ENCODE assay signal across 1 cellular context in the genomic region with DNA sequence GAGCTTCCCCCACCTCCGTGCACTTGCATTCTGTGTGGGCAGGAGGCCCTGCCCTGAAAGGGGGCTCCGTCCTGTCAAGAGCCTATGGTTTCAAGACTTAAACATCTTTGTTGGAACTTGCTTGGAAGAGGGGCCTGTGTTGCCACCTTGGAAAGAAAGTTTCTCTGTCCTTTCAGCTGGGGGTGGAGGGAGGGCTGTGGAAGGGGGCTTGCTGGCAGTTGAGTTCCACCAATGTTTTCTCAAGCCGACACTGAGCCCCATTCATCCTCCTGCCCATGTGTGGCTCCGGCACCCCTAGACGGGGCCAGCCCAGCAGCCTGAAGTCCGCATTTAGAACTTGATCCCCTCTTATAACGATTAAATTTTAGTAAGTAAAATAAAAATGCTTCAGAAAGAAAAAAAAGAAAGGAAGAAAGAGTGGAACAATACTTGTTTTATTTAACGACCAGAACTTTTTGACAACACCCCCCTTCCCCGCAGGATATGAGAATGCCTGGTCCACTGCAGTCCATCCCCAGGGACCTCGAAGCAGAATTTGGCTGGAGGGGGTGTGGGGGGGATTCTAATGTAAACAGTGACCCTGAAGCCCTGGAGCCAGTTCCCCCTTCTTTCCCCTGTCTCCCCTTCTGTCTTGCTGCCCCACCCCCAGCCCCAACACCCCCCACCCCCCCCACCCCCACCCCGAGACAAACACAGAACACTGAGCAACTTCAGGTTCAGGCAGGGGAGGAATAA.
TF ChIP-seq lines count a peak whose summit lies in the region.

No MANE protein-coding gene starts in this region.

TF ChIP-seq in HepG2, 621 proteins besides CTCF, POLR2A, EP300 and RAD21:
- TF ChIP-seq, protein P1, sequence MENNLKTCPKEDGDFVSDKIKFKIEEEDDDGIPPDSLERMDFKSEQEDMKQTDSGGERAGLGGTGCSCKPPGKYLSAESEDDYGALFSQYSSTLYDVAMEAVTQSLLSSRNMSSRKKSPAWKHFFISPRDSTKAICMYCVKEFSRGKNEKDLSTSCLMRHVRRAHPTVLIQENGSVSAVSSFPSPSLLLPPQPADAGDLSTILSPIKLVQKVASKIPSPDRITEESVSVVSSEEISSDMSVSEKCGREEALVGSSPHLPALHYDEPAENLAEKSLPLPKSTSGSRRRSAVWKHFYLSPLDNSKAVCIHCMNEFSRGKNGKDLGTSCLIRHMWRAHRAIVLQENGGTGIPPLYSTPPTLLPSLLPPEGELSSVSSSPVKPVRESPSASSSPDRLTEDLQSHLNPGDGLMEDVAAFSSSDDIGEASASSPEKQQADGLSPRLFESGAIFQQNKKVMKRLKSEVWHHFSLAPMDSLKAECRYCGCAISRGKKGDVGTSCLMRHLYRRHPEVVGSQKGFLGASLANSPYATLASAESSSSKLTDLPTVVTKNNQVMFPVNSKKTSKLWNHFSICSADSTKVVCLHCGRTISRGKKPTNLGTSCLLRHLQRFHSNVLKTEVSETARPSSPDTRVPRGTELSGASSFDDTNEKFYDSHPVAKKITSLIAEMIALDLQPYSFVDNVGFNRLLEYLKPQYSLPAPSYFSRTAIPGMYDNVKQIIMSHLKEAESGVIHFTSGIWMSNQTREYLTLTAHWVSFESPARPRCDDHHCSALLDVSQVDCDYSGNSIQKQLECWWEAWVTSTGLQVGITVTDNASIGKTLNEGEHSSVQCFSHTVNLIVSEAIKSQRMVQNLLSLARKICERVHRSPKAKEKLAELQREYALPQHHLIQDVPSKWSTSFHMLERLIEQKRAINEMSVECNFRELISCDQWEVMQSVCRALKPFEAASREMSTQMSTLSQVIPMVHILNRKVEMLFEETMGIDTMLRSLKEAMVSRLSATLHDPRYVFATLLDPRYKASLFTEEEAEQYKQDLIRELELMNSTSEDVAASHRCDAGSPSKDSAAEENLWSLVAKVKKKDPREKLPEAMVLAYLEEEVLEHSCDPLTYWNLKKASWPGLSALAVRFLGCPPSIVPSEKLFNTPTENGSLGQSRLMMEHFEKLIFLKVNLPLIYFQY (CRISPR knock-in tag; IDR thresholded peaks at IDR 0.05; ENCODE audit: borderline replicate concordance), result no peak
- no peak for TF ChIP-seq KLF9 (CRISPR knock-in tag; IDR thresholded peaks at IDR 0.05; ENCODE audit: low read depth)
- no peak for TF ChIP-seq SIN3B (IDR thresholded peaks at IDR 0.05; ENCODE audit: low read length)
- TF ChIP-seq HNRNPK (IDR thresholded peaks at IDR 0.05; ENCODE audit: low read depth, low read length, poor library complexity, severe bottlenecking), result peak; percentile 36
